ENCODE assay signal across 1 cellular context in genomic region chr6:133247581-133247980, GRCh38.
TF ChIP-seq lines count a peak whose summit lies in the region.

No MANE protein-coding gene starts in this region.

TF ChIP-seq in HEK293, 187 proteins besides CTCF, POLR2A, EP300 and RAD21 (continued from another document):
- TF ChIP-seq ZNF280C (tag by site-specific recombination; IDR thresholded peaks at IDR 0.05) (no peak), OSR2 (tag by site-specific recombination; IDR thresholded peaks at IDR 0.05) (peak; percentile 81), ZSCAN5A (tag by site-specific recombination; IDR thresholded peaks at IDR 0.05) (no peak), PRDM1 (tag by site-specific recombination; IDR thresholded peaks at IDR 0.05) (peak; percentile 41)
